In genomic region chr1:198387587-198387986, GRCh38 we compare ENCODE assay signal across 1 cellular context.
TF ChIP-seq lines count a peak whose summit lies in the region.

No MANE protein-coding gene starts in this region.

TF ChIP-seq in WTC11, 78 proteins besides CTCF, POLR2A, EP300 and RAD21 (continued from another document):
- TF ChIP-seq CREM (CRISPR knock-in tag; IDR thresholded peaks at IDR 0.05): no peak
- TF ChIP-seq, protein P1, sequence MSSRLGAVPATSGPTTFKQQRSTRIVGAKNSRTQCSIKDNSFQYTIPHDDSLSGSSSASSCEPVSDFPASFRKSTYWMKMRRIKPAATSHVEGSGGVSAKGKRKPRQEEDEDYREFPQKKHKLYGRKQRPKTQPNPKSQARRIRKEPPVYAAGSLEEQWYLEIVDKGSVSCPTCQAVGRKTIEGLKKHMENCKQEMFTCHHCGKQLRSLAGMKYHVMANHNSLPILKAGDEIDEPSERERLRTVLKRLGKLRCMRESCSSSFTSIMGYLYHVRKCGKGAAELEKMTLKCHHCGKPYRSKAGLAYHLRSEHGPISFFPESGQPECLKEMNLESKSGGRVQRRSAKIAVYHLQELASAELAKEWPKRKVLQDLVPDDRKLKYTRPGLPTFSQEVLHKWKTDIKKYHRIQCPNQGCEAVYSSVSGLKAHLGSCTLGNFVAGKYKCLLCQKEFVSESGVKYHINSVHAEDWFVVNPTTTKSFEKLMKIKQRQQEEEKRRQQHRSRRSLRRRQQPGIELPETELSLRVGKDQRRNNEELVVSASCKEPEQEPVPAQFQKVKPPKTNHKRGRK (CRISPR knock-in tag; IDR thresholded peaks at IDR 0.05; ENCODE audit: borderline replicate concordance): no peak
- TF ChIP-seq, protein P2, sequence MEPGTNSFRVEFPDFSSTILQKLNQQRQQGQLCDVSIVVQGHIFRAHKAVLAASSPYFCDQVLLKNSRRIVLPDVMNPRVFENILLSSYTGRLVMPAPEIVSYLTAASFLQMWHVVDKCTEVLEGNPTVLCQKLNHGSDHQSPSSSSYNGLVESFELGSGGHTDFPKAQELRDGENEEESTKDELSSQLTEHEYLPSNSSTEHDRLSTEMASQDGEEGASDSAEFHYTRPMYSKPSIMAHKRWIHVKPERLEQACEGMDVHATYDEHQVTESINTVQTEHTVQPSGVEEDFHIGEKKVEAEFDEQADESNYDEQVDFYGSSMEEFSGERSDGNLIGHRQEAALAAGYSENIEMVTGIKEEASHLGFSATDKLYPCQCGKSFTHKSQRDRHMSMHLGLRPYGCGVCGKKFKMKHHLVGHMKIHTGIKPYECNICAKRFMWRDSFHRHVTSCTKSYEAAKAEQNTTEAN (CRISPR knock-in tag; IDR thresholded peaks at IDR 0.05): no peak
- TF ChIP-seq, protein P3, sequence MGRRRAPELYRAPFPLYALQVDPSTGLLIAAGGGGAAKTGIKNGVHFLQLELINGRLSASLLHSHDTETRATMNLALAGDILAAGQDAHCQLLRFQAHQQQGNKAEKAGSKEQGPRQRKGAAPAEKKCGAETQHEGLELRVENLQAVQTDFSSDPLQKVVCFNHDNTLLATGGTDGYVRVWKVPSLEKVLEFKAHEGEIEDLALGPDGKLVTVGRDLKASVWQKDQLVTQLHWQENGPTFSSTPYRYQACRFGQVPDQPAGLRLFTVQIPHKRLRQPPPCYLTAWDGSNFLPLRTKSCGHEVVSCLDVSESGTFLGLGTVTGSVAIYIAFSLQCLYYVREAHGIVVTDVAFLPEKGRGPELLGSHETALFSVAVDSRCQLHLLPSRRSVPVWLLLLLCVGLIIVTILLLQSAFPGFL (CRISPR knock-in tag; IDR thresholded peaks at IDR 0.05; ENCODE audit: borderline replicate concordance): no peak
TF ChIP-seq in WTC11: peak in this region for 0.
